ENCODE assay signal across 1 cellular context in the genomic region with DNA sequence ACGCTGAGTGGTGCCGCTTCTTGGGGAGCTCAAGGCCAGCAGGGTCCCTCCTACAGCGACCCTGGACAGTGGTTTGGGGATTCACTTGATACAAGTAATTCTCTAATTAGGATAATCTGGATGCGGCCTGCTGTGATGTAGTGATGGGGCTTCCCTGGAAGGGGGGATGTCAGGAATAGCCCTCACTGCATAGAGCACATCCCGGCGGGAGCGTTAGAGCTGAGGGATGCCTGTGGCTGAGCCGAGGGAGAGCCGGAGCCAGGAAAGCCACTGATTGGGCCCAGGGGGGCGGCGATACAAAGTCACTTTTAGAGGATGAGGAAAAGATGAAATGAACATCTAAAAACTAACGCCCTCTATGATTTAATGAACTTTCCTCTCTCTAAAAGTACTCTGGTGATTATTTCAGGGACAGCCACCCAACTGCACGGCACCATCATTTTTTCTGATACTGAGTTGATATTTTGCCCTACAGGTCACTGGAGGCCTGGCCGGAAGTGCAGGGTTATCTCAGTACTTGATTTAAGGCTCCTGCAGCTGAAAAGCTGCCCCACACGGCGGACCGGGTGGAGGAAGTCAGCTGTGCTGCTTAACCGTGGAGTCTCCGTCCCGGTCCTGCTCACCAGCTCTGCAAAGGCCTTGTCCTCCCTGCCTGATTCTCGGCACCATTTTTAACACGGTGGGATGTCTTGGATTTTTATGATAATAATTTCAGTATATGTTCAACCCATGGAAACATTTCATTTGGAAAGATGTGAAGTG.
TF ChIP-seq lines count a peak whose summit lies in the region.

No MANE protein-coding gene starts in this region.

TF ChIP-seq in K562, 482 proteins besides CTCF, POLR2A, EP300 and RAD21:
- TF ChIP-seq NCOA2 (IDR thresholded peaks at IDR 0.05; ENCODE audit: partially characterized antibody in 2 of 2) (no peak), GABPA (tag; conservative IDR thresholded peaks at IDR 0.05; ENCODE audit: low read depth) (peak; percentile 46; the same call in 1 of the 2 replicates)
- TF ChIP-seq, protein P1, sequence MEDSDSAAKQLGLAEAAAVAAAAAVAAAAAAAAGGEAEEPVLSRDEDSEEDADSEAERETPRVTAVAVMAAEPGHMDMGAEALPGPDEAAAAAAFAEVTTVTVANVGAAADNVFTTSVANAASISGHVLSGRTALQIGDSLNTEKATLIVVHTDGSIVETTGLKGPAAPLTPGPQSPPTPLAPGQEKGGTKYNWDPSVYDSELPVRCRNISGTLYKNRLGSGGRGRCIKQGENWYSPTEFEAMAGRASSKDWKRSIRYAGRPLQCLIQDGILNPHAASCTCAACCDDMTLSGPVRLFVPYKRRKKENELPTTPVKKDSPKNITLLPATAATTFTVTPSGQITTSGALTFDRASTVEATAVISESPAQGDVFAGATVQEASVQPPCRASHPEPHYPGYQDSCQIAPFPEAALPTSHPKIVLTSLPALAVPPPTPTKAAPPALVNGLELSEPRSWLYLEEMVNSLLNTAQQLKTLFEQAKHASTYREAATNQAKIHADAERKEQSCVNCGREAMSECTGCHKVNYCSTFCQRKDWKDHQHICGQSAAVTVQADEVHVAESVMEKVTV (CRISPR knock-in tag; IDR thresholded peaks at IDR 0.05) = no peak
